Comparison of ENCODE assay signal across 1 cellular context in the genomic region with DNA sequence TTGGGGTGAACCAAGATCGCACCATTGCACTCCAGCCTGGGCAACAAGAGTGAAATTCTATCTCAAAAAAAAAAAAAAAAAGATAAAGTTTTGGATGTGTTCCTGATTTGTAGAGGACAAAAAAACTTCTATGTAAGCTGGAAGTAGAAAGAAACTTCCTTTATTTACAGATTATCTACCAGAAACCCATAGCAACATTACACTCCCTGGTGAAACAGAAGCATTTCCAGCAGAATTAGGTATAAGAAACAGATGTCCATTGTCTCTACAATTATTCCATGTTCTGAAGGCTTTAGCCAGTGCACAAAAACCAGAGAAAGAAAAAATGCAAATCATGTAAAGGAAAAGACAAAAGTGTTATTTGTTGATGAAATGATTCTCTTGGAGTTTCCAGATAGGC.
TF ChIP-seq lines count a peak whose summit lies in the region.

No MANE protein-coding gene starts in this region.

TF ChIP-seq in IMR-90, 13 proteins besides CTCF, POLR2A, EP300 and RAD21:
- TF ChIP-seq, protein P1, sequence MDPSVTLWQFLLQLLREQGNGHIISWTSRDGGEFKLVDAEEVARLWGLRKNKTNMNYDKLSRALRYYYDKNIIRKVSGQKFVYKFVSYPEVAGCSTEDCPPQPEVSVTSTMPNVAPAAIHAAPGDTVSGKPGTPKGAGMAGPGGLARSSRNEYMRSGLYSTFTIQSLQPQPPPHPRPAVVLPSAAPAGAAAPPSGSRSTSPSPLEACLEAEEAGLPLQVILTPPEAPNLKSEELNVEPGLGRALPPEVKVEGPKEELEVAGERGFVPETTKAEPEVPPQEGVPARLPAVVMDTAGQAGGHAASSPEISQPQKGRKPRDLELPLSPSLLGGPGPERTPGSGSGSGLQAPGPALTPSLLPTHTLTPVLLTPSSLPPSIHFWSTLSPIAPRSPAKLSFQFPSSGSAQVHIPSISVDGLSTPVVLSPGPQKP (IDR thresholded peaks at IDR 0.05; ENCODE audit: borderline replicate concordance, low read depth, low read length): no peak
- TF ChIP-seq MAZ (IDR thresholded peaks at IDR 0.05; ENCODE audit: borderline replicate concordance, low read depth, low read length): no peak
- TF ChIP-seq MXI1 (IDR thresholded peaks at IDR 0.05; ENCODE audit: borderline replicate concordance, low read depth, low read length): no peak
- no peak for TF ChIP-seq RCOR1 (IDR thresholded peaks at IDR 0.05; ENCODE audit: insufficient replicate concordance, low read length)
- no peak for TF ChIP-seq CEBPB (IDR thresholded peaks at IDR 0.05; ENCODE audit: low read depth, low read length)
- TF ChIP-seq, protein P2, sequence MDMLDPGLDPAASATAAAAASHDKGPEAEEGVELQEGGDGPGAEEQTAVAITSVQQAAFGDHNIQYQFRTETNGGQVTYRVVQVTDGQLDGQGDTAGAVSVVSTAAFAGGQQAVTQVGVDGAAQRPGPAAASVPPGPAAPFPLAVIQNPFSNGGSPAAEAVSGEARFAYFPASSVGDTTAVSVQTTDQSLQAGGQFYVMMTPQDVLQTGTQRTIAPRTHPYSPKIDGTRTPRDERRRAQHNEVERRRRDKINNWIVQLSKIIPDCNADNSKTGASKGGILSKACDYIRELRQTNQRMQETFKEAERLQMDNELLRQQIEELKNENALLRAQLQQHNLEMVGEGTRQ (IDR thresholded peaks at IDR 0.05; ENCODE audit: low read depth, low read length): no peak
- TF ChIP-seq NFE2L2 (IDR thresholded peaks at IDR 0.05; ENCODE audit: low read depth, low read length): no peak
- TF ChIP-seq RFX5 (IDR thresholded peaks at IDR 0.05; ENCODE audit: low read depth, low read length): no peak
- no peak for TF ChIP-seq SMC3 (IDR thresholded peaks at IDR 0.05; ENCODE audit: low read depth, low read length)
- TF ChIP-seq BHLHE40 (IDR thresholded peaks at IDR 0.05; ENCODE audit: low read depth, low read length): no peak
- no peak for TF ChIP-seq FOS (IDR thresholded peaks at IDR 0.05; ENCODE audit: low read depth, low read length)
